In genomic region chr2:91748869-91749268, GRCh38 we compare ENCODE assay signal across 18 cellular contexts.
DNase-seq lines count a peak whose midpoint lies in the region; ATAC-seq and TF ChIP-seq lines count a peak whose summit lies in the region.
"Had no signal": no experiment of that assay in that cellular context is flagged by ENCODE, and none has a peak within 500 bp of the region (broad histone marks: within the 10 kb centered on the region; RNA-seq: fewer than 3 reads in every experiment).

No MANE protein-coding gene starts in this region.

- no peak overlapping the region for H2AFZ ChIP-seq in IMR-90 (replicated peaks; ENCODE audit: low read length, poor library complexity)

- POLR2A ChIA-PET in IMR-90 (lab: Charles Lee; ENCODE audit: unreplicated experiment), result no interaction called here
- POLR2A ChIA-PET in CD4-positive, alpha-beta memory T cell (lab: Charles Lee; ENCODE audit: partially characterized antibody), result no interaction called here

- no peak overlapping the region for H3K9ac ChIP-seq in IMR-90 (ENCODE audit: low read depth, low read length)

- no peak overlapping the region for H4K8ac ChIP-seq in IMR-90 (ENCODE audit: low read depth in 2 of 2, low read length in 2 of 2)

- H3K9me3 ChIP-seq in IMR-90 (ENCODE audit: control insufficient read depth, insufficient read depth, low read length), result no peaks in the 10 kb centered on the region
- peaks cover 0 to 6% (median 0%) of the 10 kb centered on the region in 3 donors for H3K9me3 ChIP-seq in gastroesophageal sphincter
- no peaks in the 10 kb centered on the region for H3K9me3 ChIP-seq in gastrocnemius medialis
- no peaks in the 10 kb centered on the region for H3K9me3 ChIP-seq in CD4-positive, alpha-beta memory T cell (ENCODE audit: control insufficient read depth in 1 of 2, low read length in 2 of 2)
- H3K9me3 ChIP-seq: ascending aorta, neutrophil, SJSA1 had no signal

- no peak overlapping the region for H2BK5ac ChIP-seq in IMR-90 (ENCODE audit: low read depth, low read length, poor library complexity, severe bottlenecking)

- no peak overlapping the region for H3K27ac Mint-ChIP-seq in activated T-cell treated with anti-CD3 and anti-CD28 coated beads, Interleukin-2, amount 50 U/mL, for 24 hours
- no peak overlapping the region for H3K27ac Mint-ChIP-seq in CD4-positive, alpha-beta memory T cell
- H3K27ac Mint-ChIP-seq: activated naive CD4-positive, alpha-beta T cell treated with anti-CD3 and anti-CD28 coated beads for 36 hours; mesothelial cell of epicardium; stimulated activated naive CD8-positive, alpha-beta T cell treated with anti-CD3 and anti-CD28 coated beads, Interleukin-15, Interleukin-2, amounts not matched to agents 100 ng/mL and 50 ng/mL, for 24 hours; type B pancreatic cell had no signal

- no peaks in the 10 kb centered on the region for H4K20me1 ChIP-seq in IMR-90 (ENCODE audit: insufficient read depth, low read length)

- dilution Hi-C loops in IMR-90 (cut with HindIII; ENCODE audit: low sequenced_read_pairs, unreplicated experiment), result no loop called here

- no peak overlapping the region for H2BK120ac ChIP-seq in IMR-90 (ENCODE audit: low read depth, low read length)

- no peaks in the 10 kb centered on the region for H3K36me3 ChIP-seq in IMR-90 (ENCODE audit: control insufficient read depth, insufficient read depth, low read length)
- no peaks in the 10 kb centered on the region for H3K36me3 ChIP-seq in gastroesophageal sphincter
- no peaks in the 10 kb centered on the region for H3K36me3 ChIP-seq in gastrocnemius medialis
- no peaks in the 10 kb centered on the region for H3K36me3 ChIP-seq in CD4-positive, alpha-beta memory T cell (ENCODE audit: insufficient read depth, low read length)
- H3K36me3 ChIP-seq: ascending aorta, neutrophil, SJSA1 had no signal

- H3K4me1 Mint-ChIP-seq in activated T-cell treated with anti-CD3 and anti-CD28 coated beads, Interleukin-2, amount 50 U/mL, for 4 hours (ENCODE audit: low read depth), result no peaks in the 10 kb centered on the region
- no peaks in the 10 kb centered on the region for H3K4me1 Mint-ChIP-seq in activated T-cell treated with anti-CD3 and anti-CD28 coated beads, Interleukin-2, amount 50 U/mL, for 24 hours (ENCODE audit: low read depth)
- no peaks in the 10 kb centered on the region for H3K4me1 Mint-ChIP-seq in CD4-positive, alpha-beta memory T cell
- H3K4me1 Mint-ChIP-seq: mesothelial cell of epicardium had no signal

- no peak overlapping the region for H2AK9ac ChIP-seq in IMR-90 (replicated peaks; ENCODE audit: low read depth, low read length, poor library complexity)

- 39% methylated on average over 18 of the region's 56 CpGs; no CpG with 5 or more reads in 1 of the 2 experiments for WGBS in IMR-90 (ENCODE audit: extremely low coverage in 2 of 2, insufficient read length in 1 of 2), 2 experiments
- no CpG with 5 or more reads among the region's 56 CpGs for WGBS in gastroesophageal sphincter (ENCODE audit: low coverage in 1 of 2), 2 donors

- H3K27ac ChIP-seq in IMR-90 (ENCODE audit: insufficient read depth, low read length) (no peak overlapping the region), gastroesophageal sphincter (no peak overlapping the region), gastrocnemius medialis (no peak overlapping the region)
- H3K27ac ChIP-seq in CD4-positive, alpha-beta memory T cell (ENCODE audit: low read depth, low read length), result no peak overlapping the region
- H3K27ac ChIP-seq: ascending aorta, neutrophil, SJSA1 had no signal

- H2BK20ac ChIP-seq in IMR-90 (ENCODE audit: low read depth, low read length), result no peak overlapping the region

- H3K4me3 ChIP-seq in IMR-90 (ENCODE audit: insufficient read depth, low read depth, low read length) (no peak overlapping the region), gastroesophageal sphincter (no peak overlapping the region), gastrocnemius medialis (no peak overlapping the region)
- no peak overlapping the region for H3K4me3 ChIP-seq in CD4-positive, alpha-beta memory T cell (ENCODE audit: low read length in 2 of 2)
- H3K4me3 ChIP-seq: ascending aorta, SJSA1 had no signal

- H3K4ac ChIP-seq in IMR-90 (ENCODE audit: low read depth, low read length), result no peak overlapping the region

- no peaks in the 10 kb centered on the region for H3K9me1 ChIP-seq in IMR-90 (ENCODE audit: insufficient read depth, low read length)

- peaks cover 4% of the 10 kb centered on the region for H3K27me3 Mint-ChIP-seq in activated T-cell treated with anti-CD3 and anti-CD28 coated beads, Interleukin-2, amount 50 U/mL, for 4 hours (ENCODE audit: low read depth)
- peaks cover 15% of the 10 kb centered on the region for H3K27me3 Mint-ChIP-seq in activated T-cell treated with anti-CD3 and anti-CD28 coated beads, Interleukin-2, amount 50 U/mL, for 24 hours
- H3K27me3 Mint-ChIP-seq in CD4-positive, alpha-beta memory T cell, result no peaks in the 10 kb centered on the region

- TF ChIP-seq RAD21 in IMR-90 (IDR thresholded peaks at IDR 0.05; ENCODE audit: low read length), result no peak

- no TSS peak for BruUV-seq in IMR-90 (replicated peaks; lab: Mats Ljungman, UMichigan)

- peak; percentile 18 to 58 for ATAC-seq in activated T-cell treated with anti-CD3 and anti-CD28 coated beads, Interleukin-2, amount 50 U/mL, for 4 hours
- ATAC-seq in IMR-90 (ENCODE audit: low read depth), result peak; percentile 59
- ATAC-seq in gastroesophageal sphincter, result peak; percentile 37
- peak; percentile 41 to 50 for ATAC-seq in gastrocnemius medialis

- TF ChIP-seq CTCF in IMR-90 (conservative IDR thresholded peaks at IDR 0.05; ENCODE audit: low read depth, low read length) (no peak), gastroesophageal sphincter (IDR thresholded peaks at IDR 0.05) (no peak), gastrocnemius medialis (IDR thresholded peaks at IDR 0.05 in 4 of 5, conservative IDR thresholded peaks at IDR 0.05 in 1 of 5) (no peak)

- H3K27me3 ChIP-seq in IMR-90 (ENCODE audit: control insufficient read depth, insufficient read depth, low read length) (no peaks in the 10 kb centered on the region; the same call in 1 of the 2 replicates), gastroesophageal sphincter (peaks cover 40% of the 10 kb centered on the region), gastrocnemius medialis (no peaks in the 10 kb centered on the region)
- H3K27me3 ChIP-seq in CD4-positive, alpha-beta memory T cell (ENCODE audit: insufficient read depth, low read length), result no peaks in the 10 kb centered on the region
- H3K27me3 ChIP-seq: ascending aorta, SJSA1 had no signal

- H3K18ac ChIP-seq in IMR-90 (ENCODE audit: low read depth, low read length), result no peak overlapping the region

- no peak overlapping the region for H3K23ac ChIP-seq in IMR-90 (ENCODE audit: low read depth, low read length)

- H2AK5ac ChIP-seq in IMR-90 (ENCODE audit: low read depth, low read length), result no peak overlapping the region

- H4K5ac ChIP-seq in IMR-90 (ENCODE audit: low read depth, low read length), result no peak overlapping the region

- no peak overlapping the region for H3K56ac ChIP-seq in IMR-90 (ENCODE audit: extremely low read depth, insufficient read depth, low read length)

- intact Hi-C loops in IMR-90 (cut with micrococcal nuclease), result no loop called here
- intact Hi-C loops in gastrocnemius medialis (cut with DNase I; ENCODE audit: low total_unique reads), result no loop called here
- intact Hi-C loops in CD4-positive, alpha-beta memory T cell (cut with micrococcal nuclease), result no loop called here

- H3K4me3 Mint-ChIP-seq in activated T-cell treated with anti-CD3 and anti-CD28 coated beads, Interleukin-2, amount 50 U/mL, for 4 hours, result no peak overlapping the region
- no peak overlapping the region for H3K4me3 Mint-ChIP-seq in activated T-cell treated with anti-CD3 and anti-CD28 coated beads, Interleukin-2, amount 50 U/mL, for 24 hours
- H3K4me3 Mint-ChIP-seq in CD4-positive, alpha-beta memory T cell, result no peak overlapping the region
- H3K4me3 Mint-ChIP-seq: activated naive CD4-positive, alpha-beta T cell treated with anti-CD3 and anti-CD28 coated beads for 36 hours; mesothelial cell of epicardium; stimulated activated naive CD8-positive, alpha-beta T cell treated with anti-CD3 and anti-CD28 coated beads, Interleukin-15, Interleukin-2, amounts not matched to agents 100 ng/mL and 50 ng/mL, for 24 hours; type B pancreatic cell had no signal

- no peaks in the 10 kb centered on the region for H3K36me3 Mint-ChIP-seq in activated T-cell treated with anti-CD3 and anti-CD28 coated beads, Interleukin-2, amount 50 U/mL, for 4 hours (ENCODE audit: insufficient read depth)
- H3K36me3 Mint-ChIP-seq in activated T-cell treated with anti-CD3 and anti-CD28 coated beads, Interleukin-2, amount 50 U/mL, for 24 hours (ENCODE audit: low read depth), result no peaks in the 10 kb centered on the region
- no peaks in the 10 kb centered on the region for H3K36me3 Mint-ChIP-seq in CD4-positive, alpha-beta memory T cell
- H3K36me3 Mint-ChIP-seq: mesothelial cell of epicardium, type B pancreatic cell had no signal

- in situ Hi-C loops in IMR-90 (cut with MboI; ENCODE audit: low sequenced_read_pairs), result no loop called here
- in situ Hi-C loops in gastrocnemius medialis (cut with MboI; ENCODE audit: low sequenced_read_pairs in 4 of 4), result no loop called here

- H2BK15ac ChIP-seq in IMR-90 (ENCODE audit: low read depth, low read length), result no peak overlapping the region

- CTCF ChIA-PET in IMR-90 (lab: Yijun Ruan, JAX), result no interaction called here
- CTCF ChIA-PET in CD4-positive, alpha-beta memory T cell (lab: Charles Lee; ENCODE audit: partially characterized antibody), result no interaction called here

- no peak overlapping the region for H3K14ac ChIP-seq in IMR-90 (replicated peaks; ENCODE audit: low read depth, low read length)

- H3K4me2 ChIP-seq in IMR-90 (ENCODE audit: low read depth, low read length), result no peak overlapping the region

- H4K91ac ChIP-seq in IMR-90 (ENCODE audit: insufficient read depth, low read depth, low read length), result no peak overlapping the region

- no peaks in the 10 kb centered on the region for H3K4me1 ChIP-seq in IMR-90 (ENCODE audit: control insufficient read depth, insufficient read depth, low read length)
- no peaks in the 10 kb centered on the region for H3K4me1 ChIP-seq in gastroesophageal sphincter
- no peaks in the 10 kb centered on the region for H3K4me1 ChIP-seq in gastrocnemius medialis
- no peaks in the 10 kb centered on the region for H3K4me1 ChIP-seq in CD4-positive, alpha-beta memory T cell (ENCODE audit: insufficient read depth, low read length)
- H3K4me1 ChIP-seq: ascending aorta, SJSA1 had no signal

- no peaks in the 10 kb centered on the region for H3K79me1 ChIP-seq in IMR-90 (ENCODE audit: low read depth in 1 of 2, low read length in 2 of 2)

- no peak for TF ChIP-seq EP300 in gastroesophageal sphincter (IDR thresholded peaks at IDR 0.05)

- DNase-seq in activated T-cell treated with anti-CD3 and anti-CD28 coated beads, Interleukin-2, amount 50 U/mL, for 4 hours, result no peak
- DNase-seq in activated T-cell treated with anti-CD3 and anti-CD28 coated beads, Interleukin-2, amount 50 U/mL, for 24 hours, result no peak
- no peak for DNase-seq in IMR-90
- no peak for DNase-seq in gastrocnemius medialis
- no peak for DNase-seq in SIG-M5 treated with dmso at 0.1 percent for 504 hours (lab: John Stamatoyannopoulos, UW; ENCODE audit: unreplicated experiment)
- no peak for DNase-seq in CD4-positive, alpha-beta memory T cell
- DNase-seq in NCI-H1417 treated with DMSO at 0.1 percent for 48 hours (lab: John Stamatoyannopoulos, UW), result no peak
- DNase-seq: activated naive CD4-positive, alpha-beta T cell treated with anti-CD3 and anti-CD28 coated beads for 36 hours; NCI-H1092; NCI-H524; T-helper 9 cell had no signal

- TF ChIP-seq POLR2A in IMR-90 (IDR thresholded peaks at IDR 0.05; ENCODE audit: low read depth, low read length) (no peak), gastroesophageal sphincter (IDR thresholded peaks at IDR 0.05) (no peak), gastrocnemius medialis (IDR thresholded peaks at IDR 0.05) (no peak)

- H3K9me3 Mint-ChIP-seq in activated T-cell treated with anti-CD3 and anti-CD28 coated beads, Interleukin-2, amount 50 U/mL, for 4 hours, result no peaks in the 10 kb centered on the region
- H3K9me3 Mint-ChIP-seq in activated T-cell treated with anti-CD3 and anti-CD28 coated beads, Interleukin-2, amount 50 U/mL, for 24 hours, result peaks cover 8% of the 10 kb centered on the region
- peaks cover 0 to 13% (median 8%) of the 10 kb centered on the region in 8 donors for H3K9me3 Mint-ChIP-seq in CD4-positive, alpha-beta memory T cell
